ENCODE assay signal across 26 cellular contexts in genomic region chr13:38602261-38602660, GRCh38.
DNase-seq lines count a peak whose midpoint lies in the region; ATAC-seq and TF ChIP-seq lines count a peak whose summit lies in the region.
"Had no signal": no experiment of that assay in that cellular context is flagged by ENCODE, and none has a peak within 500 bp of the region (broad histone marks: within the 10 kb centered on the region; RNA-seq: fewer than 3 reads in every experiment).

No MANE protein-coding gene starts in this region.

- H3K9me3 Mint-ChIP-seq in chondrocyte (ENCODE audit: low read depth) = no peaks in the 10 kb centered on the region

- no peaks in the 10 kb centered on the region for H3K36me3 Mint-ChIP-seq in chondrocyte (ENCODE audit: low read depth)

- peaks cover 17% of the 10 kb centered on the region for H3K27me3 Mint-ChIP-seq in chondrocyte (ENCODE audit: low read depth)
- H3K27me3 Mint-ChIP-seq: progenitor cell of endocrine pancreas had no signal

- H3K27ac Mint-ChIP-seq in chondrocyte (ENCODE audit: unreplicated experiment) = no peak overlapping the region
- H3K27ac Mint-ChIP-seq: progenitor cell of endocrine pancreas had no signal

- no peak for ATAC-seq in GM18858 (IDR thresholded peaks at IDR 0.05; ENCODE audit: unreplicated experiment)
- ATAC-seq in GM18519 (IDR thresholded peaks at IDR 0.05; ENCODE audit: low FRiP score, unreplicated experiment) = no peak
- ATAC-seq: stimulated activated naive CD8-positive, alpha-beta T cell treated with anti-CD3 and anti-CD28 coated beads, Interleukin-15, Interleukin-2, amounts not matched to agents 100 U/mL and 50 U/mL, for 24 hours had no signal

- H3K4me3 ChIP-seq in choroid plexus epithelial cell (ENCODE audit: low read depth, low read length) = no peak overlapping the region
- H3K4me3 ChIP-seq: adrenal gland, esophagus muscularis mucosa, tibial artery had no signal

- no peak overlapping the region for H3K4me3 Mint-ChIP-seq in chondrocyte (ENCODE audit: unreplicated experiment)

- TF ChIP-seq CTCF in choroid plexus epithelial cell (conservative IDR thresholded peaks at IDR 0.05; ENCODE audit: low read depth, low read length) (no peak), chondrocyte (IDR thresholded peaks at IDR 0.05) (no peak)

- DNase-seq in EL = peak; percentile 1
- DNase-seq in OCI-M1 (lab: John Stamatoyannopoulos, UW) = peak; percentile 94
- DNase-seq in choroid plexus epithelial cell (ENCODE audit: low read depth) = peak; percentile 6
- peak; percentile 38 for DNase-seq in mucosa of gallbladder (ENCODE audit: low spot score)
- DNase-seq in chondrocyte (ENCODE audit: low spot score) = no peak
- no peak for DNase-seq in HuH-7.5 (ENCODE audit: low spot score)
- DNase-seq: activated CD4-positive, alpha-beta T cell treated with anti-CD3 and anti-CD28 coated beads, Interleukin-2, amount 50 U/mL, for 4 hours; adrenal gland; central memory CD4-positive, alpha-beta T cell; DMS 273 treated with DMSO at 0.1 percent for 48 hours; effector CD4-positive, alpha-beta T cell; Kasumi-1; left cardiac atrium; midbrain; NCI-H1092 treated with DMSO at 0.1 percent for 48 hours; NCI-H2081 treated with DMSO at 0.1 percent for 48 hours; NCI-H524 treated with DMSO at 0.1 percent for 48 hours; SHP77 treated with DMSO at 0.1 percent for 48 hours; small intestine; stimulated activated CD4-positive, alpha-beta T cell treated with anti-CD3 and anti-CD28 coated beads, Interleukin-2, amount 100 ng/mL, for 48 hours; stimulated activated naive CD8-positive, alpha-beta T cell treated with anti-CD3 and anti-CD28 coated beads, Interleukin-15, Interleukin-2, amounts not matched to agents 100 U/mL and 50 U/mL, for 24 hours; tibial artery had no signal

- H3K4me1 Mint-ChIP-seq in chondrocyte (ENCODE audit: low read depth) = no peaks in the 10 kb centered on the region

Comparison
In these comparisons a context has a peak if more than half of its experiments do, and no peak if none do; other contexts are left out.
1. DNase-seq: peak in EL (single experiment), OCI-M1 (single experiment), choroid plexus epithelial cell (single experiment) and mucosa of gallbladder (single experiment); none in chondrocyte (single experiment) and HuH-7.5 (single experiment).